ENCODE assay signal across 8 cellular contexts in genomic region chr16:30637952-30638351, GRCh38. TPM values are rescaled to one million over a fixed set of nuclear protein-coding genes. Genes with fewer than 3 reads are reported as not detected.
DNase-seq lines count a peak whose midpoint lies in the region; ATAC-seq and TF ChIP-seq lines count a peak whose summit lies in the region.

No MANE protein-coding gene starts in this region.

- TF ChIP-seq CTCF in Calu3 (IDR thresholded peaks at IDR 0.05; ENCODE audit: unreplicated experiment) (peak; percentile 55), fibroblast of mammary gland (conservative IDR thresholded peaks at IDR 0.05; ENCODE audit: control insufficient read depth, insufficient read depth, low read depth, low read length) (peak; percentile 69)

- no peaks in the 10 kb centered on the region for H3K27me3 Mint-ChIP-seq in Calu3 (ENCODE audit: unreplicated experiment)

- H3K4me3 ChIP-seq in fibroblast of mammary gland (ENCODE audit: control insufficient read depth, low read depth, low read length) = no peak overlapping the region

- peaks cover 19% of the 10 kb centered on the region for H3K36me3 Mint-ChIP-seq in Calu3 (ENCODE audit: insufficient read depth, unreplicated experiment)

- ATAC-seq in HG02678 (IDR thresholded peaks at IDR 0.05; ENCODE audit: unreplicated experiment) = no peak

- CTCF ChIA-PET in Calu3 (lab: Charles Lee) = interaction anchor here (0.6 to 1.5 kb wide), 4 partner anchors 70 to 286 kb away, joined by 3 to 7 read pairs (median 5); partner anchors contain the start of genes DCTPP1 and FBXL19

- peaks cover 8% of the 10 kb centered on the region for H3K4me1 Mint-ChIP-seq in Calu3 (ENCODE audit: low read depth, unreplicated experiment)

- DNase-seq in Calu3 (peak; percentile 58), HT1080 (ENCODE audit: low read depth) (peak; percentile 65), RKO (ENCODE audit: low spot score) (peak; percentile 88), fibroblast of mammary gland (ENCODE audit: low read depth) (peak; percentile 68), 8988T (no peak), HK-2 (ENCODE audit: unreplicated experiment) (no peak), middle frontal gyrus (ENCODE audit: extremely low spot score, low spot score) (no peak)

- intact Hi-C loops in Calu3 (cut with micrococcal nuclease; ENCODE audit: unreplicated experiment) = no loop called here

- no peak overlapping the region for H3K4me3 Mint-ChIP-seq in Calu3 (ENCODE audit: low read depth, unreplicated experiment)

- no peaks in the 10 kb centered on the region for H3K9me3 Mint-ChIP-seq in Calu3 (ENCODE audit: low read depth, unreplicated experiment)

- BruUV-seq in Calu3 (replicated peaks; lab: Mats Ljungman, UMichigan) = no TSS peak

- H3K27ac Mint-ChIP-seq in Calu3 (ENCODE audit: unreplicated experiment) = no peak overlapping the region

RNA-seq across cellular contexts. Expression of gene PRR14, which starts 12.8 kb away (rescaled TPM):
- 47.4 and 59.4 TPM in 2 replicates for total RNA-seq in Calu3 (2022)
- total RNA-seq in HT1080 (2014; rRNA removed; shearing (Covaris generic)) = 11.0 and 26.6 TPM in 2 replicates
- polyA plus RNA-seq in HT1080 (2015; cell fraction: cytosol; rRNA removed) = 33.8 and 36.4 TPM in 2 replicates
- 65.8 and 75.9 TPM in 2 replicates for polyA plus RNA-seq in HT1080 (2015; cell fraction: nucleus; rRNA removed)

RNA-seq across cellular contexts. Expression of gene FBRS, which starts 20.3 kb away (rescaled TPM):
- total RNA-seq in Calu3 (2022) = 113 and 114 TPM in 2 replicates
- total RNA-seq in HT1080 (2014; rRNA removed; shearing (Covaris generic)) = 20.0 and 23.1 TPM in 2 replicates
- 33.2 and 34.2 TPM in 2 replicates for polyA plus RNA-seq in HT1080 (2015; cell fraction: cytosol; rRNA removed)
- 68.5 and 77.9 TPM in 2 replicates for polyA plus RNA-seq in HT1080 (2015; cell fraction: nucleus; rRNA removed)

RNA-seq across cellular contexts. Expression of gene ZNF689, which starts 27.8 kb away (rescaled TPM):
- total RNA-seq in Calu3 (2022) = 10.4 and 14.1 TPM in 2 replicates
- total RNA-seq in HT1080 (2014; rRNA removed; shearing (Covaris generic)) = 9.5 and 10.6 TPM in 2 replicates
- polyA plus RNA-seq in HT1080 (2015; cell fraction: cytosol; rRNA removed) = 7.1 and 7.3 TPM in 2 replicates
- 6.8 and 7.9 TPM in 2 replicates for polyA plus RNA-seq in HT1080 (2015; cell fraction: nucleus; rRNA removed)

RNA-seq across cellular contexts. Expression of gene ZNF785, which starts 52.5 kb away (rescaled TPM):
- 22.2 and 22.9 TPM in 2 replicates for total RNA-seq in Calu3 (2022)
- total RNA-seq in HT1080 (2014; rRNA removed; shearing (Covaris generic)) = 5.4 and 7.7 TPM in 2 replicates
- 5.0 and 5.9 TPM in 2 replicates for polyA plus RNA-seq in HT1080 (2015; cell fraction: cytosol; rRNA removed)
- polyA plus RNA-seq in HT1080 (2015; cell fraction: nucleus; rRNA removed) = 20.0 and 22.4 TPM in 2 replicates

Comparison
In these comparisons a context has a peak if more than half of its experiments do, and no peak if none do; other contexts are left out.
1. DNase-seq: peak in Calu3 (single experiment), HT1080 (single experiment), RKO (single experiment) and fibroblast of mammary gland (single experiment); none in 8988T (single experiment), HK-2 (single experiment) and middle frontal gyrus (single experiment).